Comparison of ENCODE assay signal across 1 cellular context in the genomic region with DNA sequence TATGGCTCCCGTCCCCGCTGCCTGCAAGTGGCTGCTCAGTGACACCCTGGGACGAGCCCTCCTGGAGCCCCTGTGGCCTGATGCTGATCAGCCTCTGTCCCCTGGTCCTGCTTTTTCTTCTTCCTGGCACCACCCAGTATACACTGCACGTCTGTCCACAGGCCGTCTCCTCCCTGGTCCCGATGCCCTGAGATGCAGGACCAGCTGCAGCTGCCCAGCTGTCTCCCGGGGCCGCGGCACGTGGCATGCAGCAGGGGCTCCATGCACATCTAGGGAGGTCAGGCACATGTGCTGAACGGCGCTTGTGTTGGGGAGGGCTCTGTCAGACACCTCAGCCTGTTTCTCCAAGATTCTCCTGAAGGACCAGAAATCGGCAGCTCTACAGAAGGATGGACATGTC.
A peak's percentile ranks its signal among the peaks of the same experiment; 100 is the strongest.
TF ChIP-seq lines count a peak whose summit lies in the region.

No MANE protein-coding gene starts in this region.

TF ChIP-seq in HepG2, 621 proteins besides CTCF, POLR2A, EP300 and RAD21:
- TF ChIP-seq ZFP36L2 (CRISPR knock-in tag; IDR thresholded peaks at IDR 0.05) = no peak
- TF ChIP-seq, protein P1, sequence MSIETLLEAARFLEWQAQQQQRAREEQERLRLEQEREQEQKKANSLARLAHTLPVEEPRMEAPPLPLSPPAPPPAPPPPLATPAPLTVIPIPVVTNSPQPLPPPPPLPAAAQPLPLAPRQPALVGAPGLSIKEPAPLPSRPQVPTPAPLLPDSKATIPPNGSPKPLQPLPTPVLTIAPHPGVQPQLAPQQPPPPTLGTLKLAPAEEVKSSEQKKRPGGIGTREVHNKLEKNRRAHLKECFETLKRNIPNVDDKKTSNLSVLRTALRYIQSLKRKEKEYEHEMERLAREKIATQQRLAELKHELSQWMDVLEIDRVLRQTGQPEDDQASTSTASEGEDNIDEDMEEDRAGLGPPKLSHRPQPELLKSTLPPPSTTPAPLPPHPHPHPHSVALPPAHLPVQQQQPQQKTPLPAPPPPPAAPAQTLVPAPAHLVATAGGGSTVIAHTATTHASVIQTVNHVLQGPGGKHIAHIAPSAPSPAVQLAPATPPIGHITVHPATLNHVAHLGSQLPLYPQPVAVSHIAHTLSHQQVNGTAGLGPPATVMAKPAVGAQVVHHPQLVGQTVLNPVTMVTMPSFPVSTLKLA (IDR thresholded peaks at IDR 0.05) = 0 out of 2 replicates have a peak, but pooled peaks have one; percentile 17
